In the genomic region with DNA sequence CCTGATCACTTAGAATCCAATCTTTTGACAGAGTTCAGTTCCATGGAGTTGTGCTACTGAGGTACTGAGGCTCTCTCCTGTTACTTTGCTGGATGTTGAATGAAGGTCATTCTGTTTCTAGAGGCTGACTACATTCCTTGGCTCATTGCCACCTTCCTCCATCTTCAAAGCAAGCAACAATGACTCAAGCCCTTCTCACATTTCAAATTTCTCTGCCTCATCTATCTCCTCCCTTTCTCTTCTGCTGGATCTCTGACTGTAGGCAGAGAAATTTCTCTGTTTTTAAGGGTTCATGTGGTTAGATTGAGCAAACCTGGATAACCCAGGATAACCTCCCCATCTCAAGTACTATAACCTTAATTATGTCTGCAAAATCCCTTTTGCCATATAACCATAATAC, we compare ENCODE assay signal across 17 cellular contexts.
A peak's percentile ranks its signal among the peaks of the same experiment; 100 is the strongest.
DNase-seq lines count a peak whose midpoint lies in the region; ATAC-seq, FAIRE-seq and TF ChIP-seq lines count a peak whose summit lies in the region.
"Had no signal": no experiment of that assay in that cellular context is flagged by ENCODE, and none has a peak within 500 bp of the region (broad histone marks: within the 10 kb centered on the region; RNA-seq: fewer than 3 reads in every experiment).

No MANE protein-coding gene starts in this region.

- H3K27me3 Mint-ChIP-seq in Calu3 (ENCODE audit: unreplicated experiment) (no peaks in the 10 kb centered on the region), astrocyte (ENCODE audit: low read depth, unreplicated experiment) (no peaks in the 10 kb centered on the region), chondrocyte (ENCODE audit: low read depth) (no peaks in the 10 kb centered on the region)
- H3K27me3 Mint-ChIP-seq: progenitor cell of endocrine pancreas had no signal

- H4K20me1 ChIP-seq in astrocyte (ENCODE audit: insufficient read depth, low read length) (no peaks in the 10 kb centered on the region), MM.1S (ENCODE audit: insufficient read depth, low read length) (no peaks in the 10 kb centered on the region)

- H3K9ac ChIP-seq in astrocyte (ENCODE audit: low read length) = no peak overlapping the region
- no peak overlapping the region for H3K9ac ChIP-seq in MM.1S (ENCODE audit: low read length)

- H2AFZ ChIP-seq in astrocyte (ENCODE audit: low read depth, low read length) = no peak overlapping the region
- no peak overlapping the region for H2AFZ ChIP-seq in MM.1S (ENCODE audit: low read length)

- H3K4me2 ChIP-seq in astrocyte (ENCODE audit: low read length) (peak overlapping the region; percentile 9), MM.1S (ENCODE audit: low read depth, low read length) (no peak overlapping the region)

- H3K9me3 Mint-ChIP-seq in Calu3 (ENCODE audit: low read depth, unreplicated experiment) (peaks cover 3% of the 10 kb centered on the region), astrocyte (ENCODE audit: unreplicated experiment) (peaks cover 10% of the 10 kb centered on the region), chondrocyte (ENCODE audit: low read depth) (peaks cover 11% of the 10 kb centered on the region)
- peaks cover 23 to 25% of the 10 kb centered on the region in 2 donors for H3K9me3 Mint-ChIP-seq in activated naive CD4-positive, alpha-beta T cell treated with anti-CD3 and anti-CD28 coated beads, Interleukin-2, amount 50 U/mL, for 72 hours

- BruUV-seq in Calu3 (replicated peaks; lab: Mats Ljungman, UMichigan) = no TSS peak

- peaks cover 9% of the 10 kb centered on the region for H3K4me1 Mint-ChIP-seq in Calu3 (ENCODE audit: low read depth, unreplicated experiment)
- H3K4me1 Mint-ChIP-seq in astrocyte (ENCODE audit: low read depth, unreplicated experiment) = peaks cover 2% of the 10 kb centered on the region
- peaks cover 5% of the 10 kb centered on the region for H3K4me1 Mint-ChIP-seq in chondrocyte (ENCODE audit: low read depth)

- FAIRE-seq in astrocyte (lab: Jason Lieb, UNC) = no peak
- FAIRE-seq: colon had no signal

- H3K27ac Mint-ChIP-seq in Calu3 (ENCODE audit: unreplicated experiment) = peak overlapping the region; percentile 40
- no peak overlapping the region for H3K27ac Mint-ChIP-seq in astrocyte (ENCODE audit: unreplicated experiment)
- H3K27ac Mint-ChIP-seq in activated naive CD4-positive, alpha-beta T cell treated with anti-CD3 and anti-CD28 coated beads, Interleukin-2, amount 50 U/mL, for 72 hours = no peak overlapping the region
- no peak overlapping the region for H3K27ac Mint-ChIP-seq in chondrocyte (ENCODE audit: unreplicated experiment)
- H3K27ac Mint-ChIP-seq: activated CD8-positive, alpha-beta T cell treated with anti-CD3 and anti-CD28 coated beads, Interleukin-2, amount 10 ng/mL, durations not matched to agents 7 days and 5 days; progenitor cell of endocrine pancreas had no signal

- H3K4me3 ChIP-seq in astrocyte (ENCODE audit: insufficient read depth, low read depth, low read length) (no peak overlapping the region), MM.1S (ENCODE audit: low read length) (no peak overlapping the region)
- H3K4me3 ChIP-seq: vagina had no signal

- H3K4me1 ChIP-seq in astrocyte (ENCODE audit: insufficient read depth, low read length) = peaks cover 9% of the 10 kb centered on the region
- no peaks in the 10 kb centered on the region for H3K4me1 ChIP-seq in MM.1S (ENCODE audit: low read length)
- H3K4me1 ChIP-seq: vagina had no signal

- CTCF ChIA-PET in Calu3 (lab: Charles Lee) = no interaction called here

- no peak for ATAC-seq in activated naive CD4-positive, alpha-beta T cell treated with anti-CD3 and anti-CD28 coated beads, Interleukin-2, amount 50 U/mL, for 72 hours
- no peak for ATAC-seq in HG03442 (IDR thresholded peaks at IDR 0.05; ENCODE audit: unreplicated experiment)
- ATAC-seq: activated CD8-positive, alpha-beta T cell treated with anti-CD3 and anti-CD28 coated beads, Interleukin-2, amount 10 ng/mL, durations not matched to agents 7 days and 5 days had no signal

- TF ChIP-seq CTCF in Calu3 (IDR thresholded peaks at IDR 0.05; ENCODE audit: unreplicated experiment) = no peak
- TF ChIP-seq CTCF in astrocyte (IDR thresholded peaks at IDR 0.05; ENCODE audit: insufficient read depth, low read depth, low read length) = no peak
- TF ChIP-seq CTCF in MM.1S (IDR thresholded peaks at IDR 0.05; ENCODE audit: low read length) = no peak
- no peak for TF ChIP-seq CTCF in chondrocyte (IDR thresholded peaks at IDR 0.05)

- H3K79me2 ChIP-seq in astrocyte (ENCODE audit: insufficient read depth, low read length) (no peaks in the 10 kb centered on the region), MM.1S (ENCODE audit: low read length) (no peaks in the 10 kb centered on the region)

- intact Hi-C loops in Calu3 (cut with micrococcal nuclease; ENCODE audit: unreplicated experiment) = no loop called here

- H3K36me3 Mint-ChIP-seq in Calu3 (ENCODE audit: insufficient read depth, unreplicated experiment) (no peaks in the 10 kb centered on the region), astrocyte (ENCODE audit: low read depth, unreplicated experiment) (no peaks in the 10 kb centered on the region), chondrocyte (ENCODE audit: low read depth) (no peaks in the 10 kb centered on the region)
- H3K36me3 Mint-ChIP-seq in activated naive CD4-positive, alpha-beta T cell treated with anti-CD3 and anti-CD28 coated beads, Interleukin-2, amount 50 U/mL, for 72 hours = peaks cover 0 to 12% of the 10 kb centered on the region in 2 donors

- no peaks in the 10 kb centered on the region for H3K27me3 ChIP-seq in astrocyte (ENCODE audit: insufficient read depth, low read length)
- no peaks in the 10 kb centered on the region for H3K27me3 ChIP-seq in MM.1S (replicated peaks; ENCODE audit: insufficient read depth, low read length)
- H3K27me3 ChIP-seq: vagina had no signal

- peak; percentile 39 for DNase-seq in Calu3
- peak; percentile 89 for DNase-seq in NCI-H2029 treated with DMSO at 0.1 percent for 48 hours (lab: John Stamatoyannopoulos, UW)
- peak; percentile 89 for DNase-seq in astrocyte (ENCODE audit: low read depth)
- peak; percentile 88 for DNase-seq in kidney tubule cell (ENCODE audit: low spot score)
- no peak for DNase-seq in activated naive CD4-positive, alpha-beta T cell treated with anti-CD3 and anti-CD28 coated beads, Interleukin-2, amount 50 U/mL, for 72 hours (ENCODE audit: low spot score in 2 of 2)
- no peak for DNase-seq in MM.1S
- DNase-seq in chondrocyte (ENCODE audit: low spot score) = no peak
- DNase-seq: activated CD8-positive, alpha-beta T cell treated with anti-CD3 and anti-CD28 coated beads, Interleukin-2, amount 10 ng/mL, durations not matched to agents 7 days and 5 days; activated gamma-delta T cell; GOT3; NCI-H526; SIG-M5; stimulated activated CD4-positive, alpha-beta T cell treated with anti-CD3 and anti-CD28 coated beads, Interleukin-2, amount 100 ng/mL, for 48 hours had no signal

- no peak overlapping the region for H3K27ac ChIP-seq in astrocyte (ENCODE audit: low read depth, low read length)
- H3K27ac ChIP-seq in MM.1S (ENCODE audit: low read length) = no peak overlapping the region
- H3K27ac ChIP-seq: vagina had no signal

- H3K36me3 ChIP-seq in astrocyte (ENCODE audit: insufficient read depth, low read length) = no peaks in the 10 kb centered on the region
- no peaks in the 10 kb centered on the region for H3K36me3 ChIP-seq in MM.1S (replicated peaks; ENCODE audit: insufficient read depth, low read length)
- H3K36me3 ChIP-seq: vagina had no signal

- no peaks in the 10 kb centered on the region for H3K9me2 ChIP-seq in MM.1S (replicated peaks; ENCODE audit: insufficient read depth, low read length)

- no peaks in the 10 kb centered on the region for H3F3A ChIP-seq in MM.1S (ENCODE audit: insufficient read depth, low read length)

- no peaks in the 10 kb centered on the region for H3K9me3 ChIP-seq in astrocyte (ENCODE audit: insufficient read depth, low read depth, low read length)
- no peaks in the 10 kb centered on the region for H3K9me3 ChIP-seq in MM.1S (replicated peaks; ENCODE audit: insufficient read depth, low read length)
- H3K9me3 ChIP-seq: vagina had no signal

- no peak overlapping the region for H3K4me3 Mint-ChIP-seq in Calu3 (ENCODE audit: low read depth, unreplicated experiment)
- H3K4me3 Mint-ChIP-seq in astrocyte (ENCODE audit: unreplicated experiment) = no peak overlapping the region
- no peak overlapping the region for H3K4me3 Mint-ChIP-seq in chondrocyte (ENCODE audit: unreplicated experiment)
- H3K4me3 Mint-ChIP-seq: activated CD8-positive, alpha-beta T cell treated with anti-CD3 and anti-CD28 coated beads, Interleukin-2, amount 10 ng/mL, durations not matched to agents 7 days and 5 days had no signal

Comparison
In these comparisons a context has a peak if more than half of its experiments do, and no peak if none do; other contexts are left out.
1. DNase-seq: peak in Calu3 (single experiment), NCI-H2029 treated with DMSO at 0.1 percent for 48 hours (single experiment), astrocyte (single experiment) and kidney tubule cell (single experiment); none in activated naive CD4-positive, alpha-beta T cell treated with anti-CD3 and anti-CD28 coated beads, Interleukin-2, amount 50 U/mL, for 72 hours (0 of 2), MM.1S (single experiment) and chondrocyte (single experiment).